ENCODE assay signal across 11 cellular contexts in the genomic region with DNA sequence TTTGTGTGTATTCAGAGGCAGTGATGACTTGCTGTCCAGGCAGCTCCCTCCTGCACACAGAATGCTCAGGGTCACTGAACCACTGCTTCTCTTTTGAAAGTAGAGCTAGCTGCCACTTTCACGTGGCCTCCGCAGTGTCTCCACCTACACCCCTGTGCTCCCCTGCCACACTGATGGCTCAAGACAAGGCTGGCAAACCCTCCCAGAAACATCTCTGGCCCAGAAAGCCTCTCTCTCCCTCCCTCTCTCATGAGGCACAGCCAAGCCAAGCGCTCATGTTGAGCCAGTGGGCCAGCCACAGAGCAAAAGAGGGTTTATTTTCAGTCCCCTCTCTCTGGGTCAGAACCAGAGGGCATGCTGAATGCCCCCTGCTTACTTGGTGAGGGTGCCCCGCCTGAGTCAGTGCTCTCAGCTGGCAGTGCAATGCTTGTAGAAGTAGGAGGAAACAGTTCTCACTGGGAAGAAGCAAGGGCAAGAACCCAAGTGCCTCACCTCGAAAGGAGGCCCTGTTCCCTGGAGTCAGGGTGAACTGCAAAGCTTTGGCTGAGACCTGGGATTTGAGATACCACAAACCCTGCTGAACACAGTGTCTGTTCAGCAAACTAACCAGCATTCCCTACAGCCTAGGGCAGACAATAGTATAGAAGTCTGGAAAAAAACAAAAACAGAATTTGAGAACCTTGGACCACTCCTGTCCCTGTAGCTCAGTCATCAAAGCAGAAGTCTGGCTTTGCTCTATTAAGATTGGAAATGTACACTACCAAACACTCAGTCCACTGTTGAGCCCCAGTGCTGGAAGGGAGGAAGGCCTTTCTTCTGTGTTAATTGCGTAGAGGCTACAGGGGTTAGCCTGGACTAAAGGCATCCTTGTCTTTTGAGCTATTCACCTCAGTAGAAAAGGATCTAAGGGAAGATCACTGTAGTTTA. TPM values are rescaled to one million over a fixed set of nuclear protein-coding genes. Genes with fewer than 3 reads are reported as not detected.
DNase-seq lines count a peak whose midpoint lies in the region; ATAC-seq and TF ChIP-seq lines count a peak whose summit lies in the region.
"Had no signal": no experiment of that assay in that cellular context is flagged by ENCODE, and none has a peak within 500 bp of the region (broad histone marks: within the 10 kb centered on the region; RNA-seq: fewer than 3 reads in every experiment).

No MANE protein-coding gene starts in this region.

- DNase-seq in G401 (ENCODE audit: low spot score) (peak; percentile 46), globus pallidus (ENCODE audit: low spot score) (peak; percentile 76), progenitor cell of endocrine pancreas (ENCODE audit: low spot score, unreplicated experiment) (no peak), HT-29 (ENCODE audit: low spot score) (no peak), NCI-H526 (lab: John Stamatoyannopoulos, UW) (no peak), NCI-H146 treated with DMSO at 0.1 percent for 48 hours (lab: John Stamatoyannopoulos, UW; ENCODE audit: unreplicated experiment) (no peak)
- DNase-seq: activated CD4-positive, CD25-positive, alpha-beta regulatory T cell; effector memory CD4-positive, alpha-beta T cell; NCI-H226 had no signal

- peak overlapping the region; percentile 75 for H3K27ac ChIP-seq in VCaP

- H3K4me3 Mint-ChIP-seq in progenitor cell of endocrine pancreas (ENCODE audit: low read depth) = no peak overlapping the region

- peaks cover 26% of the 10 kb centered on the region for H3K4me1 Mint-ChIP-seq in progenitor cell of endocrine pancreas (ENCODE audit: low read depth)

- no peak for TF ChIP-seq CTCF in VCaP (conservative IDR thresholded peaks at IDR 0.05)
- no peak for TF ChIP-seq CTCF in progenitor cell of endocrine pancreas (IDR thresholded peaks at IDR 0.05; ENCODE audit: unreplicated experiment)

- no peaks in the 10 kb centered on the region for H3K27me3 Mint-ChIP-seq in progenitor cell of endocrine pancreas

- ATAC-seq in HG03521 (IDR thresholded peaks at IDR 0.05; ENCODE audit: unreplicated experiment) = no peak

- H3K36me3 Mint-ChIP-seq in progenitor cell of endocrine pancreas (ENCODE audit: insufficient read depth) = peaks cover 28% of the 10 kb centered on the region

- H3K9me3 Mint-ChIP-seq in progenitor cell of endocrine pancreas (ENCODE audit: low read depth) = no peaks in the 10 kb centered on the region

- H3K27ac Mint-ChIP-seq in progenitor cell of endocrine pancreas = peak overlapping the region; percentile 38

- in situ Hi-C loops in G401 (cut with HindIII; ENCODE audit: low sequenced_read_pairs) = no loop called here

RNA-seq across cellular contexts. Expression of a gene that starts 15.8 kb away (rescaled TPM):
- 464 and 607 TPM in 2 replicates for total RNA-seq in G401 (2014; rRNA removed; shearing (Covaris generic))
- total RNA-seq in progenitor cell of endocrine pancreas = 281 and 309 TPM in 2 replicates
- total RNA-seq in HT-29 (2014; rRNA removed; shearing (Covaris generic)) = 253 and 267 TPM in 2 replicates

RNA-seq across cellular contexts. Expression of a gene that starts 32.8 kb away (rescaled TPM):
- not detected in 2 replicates for total RNA-seq in G401 (2014; rRNA removed; shearing (Covaris generic))
- 0.38 TPM in 1 of 2 replicates, not detected in the other for total RNA-seq in progenitor cell of endocrine pancreas
- total RNA-seq in HT-29 (2014; rRNA removed; shearing (Covaris generic)) = 0.21 TPM in 1 of 2 replicates, not detected in the other

Comparison
In these comparisons a context has a peak if more than half of its experiments do, and no peak if none do; other contexts are left out.
1. DNase-seq: peak in G401 (single experiment) and globus pallidus (single experiment); none in progenitor cell of endocrine pancreas (single experiment), HT-29 (single experiment), NCI-H526 (0 of 2) and NCI-H146 treated with DMSO at 0.1 percent for 48 hours (single experiment).